In the genomic region with DNA sequence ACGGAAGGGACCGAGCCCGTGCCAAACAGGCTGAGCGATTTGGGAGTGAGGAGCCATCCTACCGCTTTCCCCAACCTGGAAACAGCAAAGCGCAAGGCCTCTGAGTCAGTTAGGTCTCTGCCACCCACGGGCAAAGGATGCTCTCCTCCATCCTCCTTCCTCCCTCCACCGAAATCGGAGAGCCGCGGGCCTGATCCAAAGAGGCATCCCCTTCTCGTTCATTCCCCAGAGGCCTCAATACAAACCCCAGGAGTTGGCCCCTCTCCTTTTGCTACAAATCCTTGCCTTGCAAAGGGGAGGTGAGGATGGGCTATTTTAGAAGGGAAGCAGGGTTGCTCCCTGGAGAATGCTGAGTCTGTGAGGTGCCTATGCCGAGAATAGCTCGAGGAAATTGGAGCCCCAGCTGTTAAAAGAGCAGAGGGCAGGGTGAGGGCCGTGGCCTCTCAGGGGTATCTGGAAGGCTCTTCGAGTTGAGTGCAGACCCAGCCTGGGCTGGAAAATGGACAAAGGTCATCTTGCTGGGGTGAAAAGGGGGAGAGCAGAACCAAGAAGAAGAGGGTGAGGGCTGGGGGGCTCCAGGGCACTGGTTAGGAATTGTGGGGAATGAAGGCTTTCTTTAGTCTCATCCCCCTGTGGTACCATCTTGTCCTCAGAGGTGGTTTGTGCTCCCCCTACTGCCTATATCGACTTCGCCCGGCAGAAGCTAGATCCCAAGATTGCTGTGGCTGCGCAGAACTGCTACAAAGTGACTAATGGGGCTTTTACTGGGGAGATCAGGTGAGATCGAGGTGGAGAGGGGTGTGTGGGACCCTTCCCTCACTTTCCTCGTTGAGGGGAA, we compare ENCODE assay signal across 8 cellular contexts. TPM values are rescaled to one million over a fixed set of nuclear protein-coding genes. Genes with fewer than 3 reads are reported as not detected.
DNase-seq lines count a peak whose midpoint lies in the region; ATAC-seq lines count a peak whose summit lies in the region.

No MANE protein-coding gene starts in this region.

- POLR2A ChIA-PET in activated CD4-positive, alpha-beta T cell treated with anti-CD3 and anti-CD28 coated beads for 36 hours (lab: Charles Lee), result interaction anchor here (1.0 to 6.8 kb wide), 5 partner anchors 16 to 248 kb away, joined by 3 to 65 read pairs (median 4); partner anchors contain the start of genes C12orf57, CDCA3, RNU7-1 and USP5

- intact Hi-C loops in activated CD4-positive, alpha-beta T cell treated with anti-CD3 and anti-CD28 coated beads for 36 hours (cut with DNase I, micrococcal nuclease), result loop anchor here (1.0 to 5.0 kb wide), 2 partner anchors 34 to 97 kb away; partner anchors contain the start of gene LRRC23 (in 1 of the 2)

- CTCF ChIA-PET in activated CD4-positive, alpha-beta T cell treated with anti-CD3 and anti-CD28 coated beads for 36 hours (lab: Charles Lee), result interaction anchor here (0.6 to 2.5 kb wide), 14 partner anchors 10 to 244 kb away, joined by 3 to 22 read pairs (median 6); partner anchors contain the start of genes C1RL, CDCA3, MLF2 and USP5

- H3K27me3 Mint-ChIP-seq in activated CD4-positive, alpha-beta T cell treated with anti-CD3 and anti-CD28 coated beads for 36 hours, result no peaks in the 10 kb centered on the region
- H3K27me3 Mint-ChIP-seq in natural killer cell treated with Interleukin-12 subunit alpha and Interleukin-12 subunit beta and Interleukin-15 and Interleukin-18, amount 100 ng/mL, for 72 hours, result no peaks in the 10 kb centered on the region

- peak overlapping the region; percentile 92 for H3K27ac Mint-ChIP-seq in activated CD4-positive, alpha-beta T cell treated with anti-CD3 and anti-CD28 coated beads for 36 hours
- peak overlapping the region; percentile 84 to 95 for H3K27ac Mint-ChIP-seq in natural killer cell treated with Interleukin-12 subunit alpha and Interleukin-12 subunit beta and Interleukin-15 and Interleukin-18, amount 100 ng/mL, for 72 hours

- peak; percentile 0 for ATAC-seq in activated CD4-positive, alpha-beta T cell treated with anti-CD3 and anti-CD28 coated beads for 36 hours
- ATAC-seq in natural killer cell treated with Interleukin-12 subunit alpha and Interleukin-12 subunit beta and Interleukin-15 and Interleukin-18, amount 100 ng/mL, for 72 hours, result peak in 1 of 2 donors; percentile 0

- no peaks in the 10 kb centered on the region for H3K9me3 Mint-ChIP-seq in activated CD4-positive, alpha-beta T cell treated with anti-CD3 and anti-CD28 coated beads for 36 hours (ENCODE audit: low read depth)
- H3K9me3 Mint-ChIP-seq in natural killer cell treated with Interleukin-12 subunit alpha and Interleukin-12 subunit beta and Interleukin-15 and Interleukin-18, amount 100 ng/mL, for 72 hours, result no peaks in the 10 kb centered on the region

- peaks cover 47% of the 10 kb centered on the region for H3K4me1 Mint-ChIP-seq in activated CD4-positive, alpha-beta T cell treated with anti-CD3 and anti-CD28 coated beads for 36 hours
- peaks cover 44 to 49% of the 10 kb centered on the region in 2 donors for H3K4me1 Mint-ChIP-seq in natural killer cell treated with Interleukin-12 subunit alpha and Interleukin-12 subunit beta and Interleukin-15 and Interleukin-18, amount 100 ng/mL, for 72 hours (ENCODE audit: low read depth in 2 of 2)

- DNase-seq in activated CD4-positive, alpha-beta T cell treated with anti-CD3 and anti-CD28 coated beads for 36 hours, result peak; percentile 33
- no peak for DNase-seq in activated CD4-positive, alpha-beta T cell treated with anti-CD3 and anti-CD28 coated beads for 1 hour
- DNase-seq in RKO (ENCODE audit: low spot score) (peak; percentile 72), ecto neural progenitor cell (ENCODE audit: low spot score) (peak; percentile 60), GOT3 (lab: John Stamatoyannopoulos, UW) (no peak), NCI-H187 treated with DMSO at 0.1 percent for 48 hours (lab: John Stamatoyannopoulos, UW) (no peak), GM03348 (ENCODE audit: low spot score) (no peak)
- DNase-seq in natural killer cell treated with Interleukin-12 subunit alpha and Interleukin-12 subunit beta and Interleukin-15 and Interleukin-18, amount 100 ng/mL, for 72 hours (ENCODE audit: low spot score), result peak; percentile 60

- peak overlapping the region; percentile 93 for H3K4me3 Mint-ChIP-seq in activated CD4-positive, alpha-beta T cell treated with anti-CD3 and anti-CD28 coated beads for 36 hours
- peak overlapping the region; percentile 94 for H3K4me3 Mint-ChIP-seq in natural killer cell treated with Interleukin-12 subunit alpha and Interleukin-12 subunit beta and Interleukin-15 and Interleukin-18, amount 100 ng/mL, for 72 hours

- peaks cover 71% of the 10 kb centered on the region for H3K36me3 Mint-ChIP-seq in activated CD4-positive, alpha-beta T cell treated with anti-CD3 and anti-CD28 coated beads for 36 hours (ENCODE audit: low read depth)
- H3K36me3 Mint-ChIP-seq in natural killer cell treated with Interleukin-12 subunit alpha and Interleukin-12 subunit beta and Interleukin-15 and Interleukin-18, amount 100 ng/mL, for 72 hours, result peaks cover 15% of the 10 kb centered on the region

RNA-seq across cellular contexts. Expression of gene TPI1, which starts 1.1 kb away (rescaled TPM):
- total RNA-seq in activated CD4-positive, alpha-beta T cell treated with anti-CD3 and anti-CD28 coated beads for 36 hours, result 1,000 to 10,000 TPM; 1,824 to 2,753 TPM
- total RNA-seq in natural killer cell treated with Interleukin-12 subunit alpha and Interleukin-12 subunit beta and Interleukin-15 and Interleukin-18, amount 100 ng/mL, for 72 hours, result 1,000 to 10,000 TPM; 1,157 to 1,903 TPM

RNA-seq across cellular contexts. Expression of gene SPSB2, which starts 4.7 kb away (rescaled TPM):
- total RNA-seq in activated CD4-positive, alpha-beta T cell treated with anti-CD3 and anti-CD28 coated beads for 36 hours, result 1 to 10 TPM; 1.7 to 2.2 TPM
- 1 to 10 TPM; 6.0 to 6.9 TPM for total RNA-seq in natural killer cell treated with Interleukin-12 subunit alpha and Interleukin-12 subunit beta and Interleukin-15 and Interleukin-18, amount 100 ng/mL, for 72 hours

RNA-seq across cellular contexts. Expression of gene USP5, which starts 16.5 kb away (rescaled TPM):
- total RNA-seq in activated CD4-positive, alpha-beta T cell treated with anti-CD3 and anti-CD28 coated beads for 36 hours, result 100 to 1,000 TPM; 128 to 132 TPM
- 100 to 1,000 TPM in 1 of 2 donors, 10 to 100 TPM in 1; 91.7 to 105 TPM for total RNA-seq in natural killer cell treated with Interleukin-12 subunit alpha and Interleukin-12 subunit beta and Interleukin-15 and Interleukin-18, amount 100 ng/mL, for 72 hours

RNA-seq across cellular contexts. Expression of gene CDCA3, which starts 17.3 kb away (rescaled TPM):
- total RNA-seq in activated CD4-positive, alpha-beta T cell treated with anti-CD3 and anti-CD28 coated beads for 36 hours, result 10 to 100 TPM; 87.8 to 99.7 TPM
- total RNA-seq in natural killer cell treated with Interleukin-12 subunit alpha and Interleukin-12 subunit beta and Interleukin-15 and Interleukin-18, amount 100 ng/mL, for 72 hours, result 100 to 1,000 TPM in 1 of 2 donors, 10 to 100 TPM in 1; 40.7 to 105 TPM

RNA-seq across cellular contexts. Expression of gene GNB3, which starts 27.7 kb away (rescaled TPM):
- under 1 TPM; 0.66 to 0.76 TPM for total RNA-seq in activated CD4-positive, alpha-beta T cell treated with anti-CD3 and anti-CD28 coated beads for 36 hours
- total RNA-seq in natural killer cell treated with Interleukin-12 subunit alpha and Interleukin-12 subunit beta and Interleukin-15 and Interleukin-18, amount 100 ng/mL, for 72 hours, result not detected

Comparison
In these comparisons a context has a peak if more than half of its experiments do, and no peak if none do; other contexts are left out.
1. DNase-seq: peak in activated CD4-positive, alpha-beta T cell treated with anti-CD3 and anti-CD28 coated beads for 36 hours (single experiment), RKO (single experiment), ecto neural progenitor cell (single experiment) and natural killer cell treated with Interleukin-12 subunit alpha and Interleukin-12 subunit beta and Interleukin-15 and Interleukin-18, amount 100 ng/mL, for 72 hours (single experiment); none in activated CD4-positive, alpha-beta T cell treated with anti-CD3 and anti-CD28 coated beads for 1 hour (single experiment), GOT3 (single experiment), NCI-H187 treated with DMSO at 0.1 percent for 48 hours (single experiment) and GM03348 (single experiment).